Comparison of ENCODE assay signal across 13 cellular contexts in genomic region chr1:185369786-185370185, GRCh38.
"Had no signal": no experiment of that assay in that cellular context is flagged by ENCODE, and none has a peak within 500 bp of the region (broad histone marks: within the 10 kb centered on the region; RNA-seq: fewer than 3 reads in every experiment).

No MANE protein-coding gene starts in this region.

- H3K9me3 ChIP-seq: lower lobe of right lung, stomach had no signal

- H3K4me1 ChIP-seq: lower lobe of right lung had no signal

- FAIRE-seq: endometrium, TTC549 had no signal

- H3K36me3 ChIP-seq: lower lobe of right lung, stomach had no signal

- DNase-seq: activated CD4-positive, CD25-positive, alpha-beta regulatory T cell; activated effector memory CD4-positive, alpha-beta T cell treated with anti-CD3 and anti-CD28 coated beads, Interleukin-2, amount 50 U/mL, for 16 hours; activated T-cell treated with anti-CD3 and anti-CD28 coated beads, Interleukin-2, amount 50 U/mL, for 1 hour; amniotic stem cell; dorsolateral prefrontal cortex; hippocampal formation; lower lobe of right lung; retina; stomach had no signal

- H3K27me3 ChIP-seq: dorsolateral prefrontal cortex, stomach had no signal

- H3K27ac ChIP-seq: dorsolateral prefrontal cortex, lower lobe of right lung, stomach had no signal

- H3K4me3 ChIP-seq: dorsolateral prefrontal cortex, lower lobe of right lung, skin epidermis, stomach had no signal

- ATAC-seq: activated naive CD4-positive, alpha-beta T cell treated with anti-CD3 and anti-CD28 coated beads, Interleukin-2, amount 50 U/mL, for 72 hours; lower lobe of right lung had no signal
